Comparison of ENCODE assay signal across 23 cellular contexts in the genomic region with DNA sequence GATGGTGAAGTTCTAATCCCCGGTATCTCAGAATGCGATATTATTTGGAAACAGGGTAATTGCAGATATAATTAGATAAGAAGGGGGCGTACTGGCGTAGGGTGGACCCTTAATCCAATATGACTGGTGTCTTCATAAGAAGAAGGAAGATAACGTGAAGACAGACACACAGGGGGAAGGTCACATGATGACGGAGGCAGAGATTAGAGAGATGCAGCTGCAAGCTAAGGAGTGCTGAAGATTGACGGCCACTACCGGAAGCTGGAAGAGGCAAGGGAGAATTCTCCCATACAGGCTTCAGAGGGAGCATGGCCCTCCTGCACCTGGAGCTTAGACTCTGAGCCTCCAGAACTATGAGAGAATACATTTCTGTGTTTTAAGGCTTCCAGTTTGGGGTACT.
"Had no signal": no experiment of that assay in that cellular context is flagged by ENCODE, and none has a peak within 500 bp of the region (broad histone marks: within the 10 kb centered on the region; RNA-seq: fewer than 3 reads in every experiment).

No MANE protein-coding gene starts in this region.

- ATAC-seq: activated CD4-positive, alpha-beta T cell treated with anti-CD3 and anti-CD28 coated beads for 36 hours; esophagus mucosa; psoas muscle; WTC11 had no signal

- H3K27ac ChIP-seq: ascending aorta, brain microvascular endothelial cell, hepatocyte, left ventricle myocardium inferior, neutrophil, ovary, psoas muscle, right atrium auricular region, upper lobe of left lung had no signal

- H3K4me1 Mint-ChIP-seq: nephron had no signal

- H3K27me3 ChIP-seq: ascending aorta, brain microvascular endothelial cell, hepatocyte, neutrophil, ovary, right atrium auricular region, upper lobe of left lung had no signal

- H3K4me3 ChIP-seq: ascending aorta, hepatocyte, left ventricle myocardium inferior, ovary, psoas muscle, right atrium auricular region, upper lobe of left lung had no signal

- DNase-seq: activated CD4-positive, alpha-beta memory T cell treated with anti-CD3 and anti-CD28 coated beads for 36 hours; activated CD4-positive, alpha-beta T cell treated with anti-CD3 and anti-CD28 coated beads for 36 hours; activated effector memory CD4-positive, alpha-beta T cell treated with anti-CD3 and anti-CD28 coated beads, Interleukin-2, amount 50 U/mL, for 16 hours; activated naive CD4-positive, alpha-beta T cell treated with anti-CD3 and anti-CD28 coated beads, Interleukin-2, amount 10 ng/mL, durations not matched to agents 7 days and 5 days; brain microvascular endothelial cell; caudate nucleus; effector CD8-positive, alpha-beta T cell; foreskin melanocyte; left ventricle myocardium inferior; midbrain; ovary; psoas muscle; stimulated activated CD4-positive, alpha-beta T cell treated with anti-CD3 and anti-CD28 coated beads, Interleukin-4, amount 100 ng/mL, for 24 hours; stimulated activated naive CD4-positive, alpha-beta T cell treated with Interleukin-2 at 50 U/mL for 16 hours; T1000; upper lobe of left lung had no signal

- H3K9me3 ChIP-seq: ascending aorta, neutrophil, ovary, psoas muscle, upper lobe of left lung had no signal

- H3K27ac Mint-ChIP-seq: activated CD4-positive, alpha-beta memory T cell treated with anti-CD3 and anti-CD28 coated beads for 36 hours; activated CD4-positive, alpha-beta T cell treated with anti-CD3 and anti-CD28 coated beads for 36 hours; nephron; WTC11 had no signal

- H2AFZ ChIP-seq: hepatocyte had no signal

- H3K4me2 ChIP-seq: hepatocyte had no signal

- H3K4me1 ChIP-seq: right atrium auricular region had no signal

- H3K36me3 ChIP-seq: brain microvascular endothelial cell, ovary, right atrium auricular region had no signal

- H3K4me3 Mint-ChIP-seq: activated CD4-positive, alpha-beta memory T cell treated with anti-CD3 and anti-CD28 coated beads for 36 hours; activated CD4-positive, alpha-beta T cell treated with anti-CD3 and anti-CD28 coated beads for 36 hours; activated naive CD4-positive, alpha-beta T cell treated with anti-CD3 and anti-CD28 coated beads, Interleukin-2, amount 10 ng/mL, durations not matched to agents 7 days and 5 days; nephron; WTC11 had no signal

- H3K27me3 Mint-ChIP-seq: activated CD4-positive, alpha-beta memory T cell treated with anti-CD3 and anti-CD28 coated beads for 36 hours; activated CD4-positive, alpha-beta T cell treated with anti-CD3 and anti-CD28 coated beads for 36 hours; activated naive CD4-positive, alpha-beta T cell treated with anti-CD3 and anti-CD28 coated beads, Interleukin-2, amount 10 ng/mL, durations not matched to agents 7 days and 5 days had no signal
